22 cellular contexts compared by ENCODE assay signal in the genomic region with DNA sequence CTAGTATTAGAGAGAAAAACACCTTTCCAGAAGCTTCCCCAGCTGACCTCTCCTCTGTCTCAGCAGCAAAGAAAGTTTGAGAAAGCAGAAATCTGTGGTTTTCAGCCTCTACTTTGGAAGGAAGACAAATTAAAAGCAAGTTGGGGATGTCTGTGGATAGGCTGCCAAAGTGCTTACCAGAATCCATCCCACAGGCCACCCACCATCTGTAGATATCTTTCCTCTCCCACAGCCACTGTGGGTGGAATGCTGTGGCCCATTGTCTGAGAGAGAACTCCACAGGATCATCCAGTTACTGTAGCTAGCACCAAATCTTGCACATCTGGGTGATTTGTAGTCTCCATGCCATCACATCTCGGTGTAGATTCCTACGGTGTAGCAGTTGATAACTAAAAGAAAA.
"Had no signal": no experiment of that assay in that cellular context is flagged by ENCODE, and none has a peak within 500 bp of the region (broad histone marks: within the 10 kb centered on the region; RNA-seq: fewer than 3 reads in every experiment).

No MANE protein-coding gene starts in this region.

- H3K27ac ChIP-seq: epithelial cell of prostate, esophagus squamous epithelium, hepatocyte, psoas muscle, stomach, thoracic aorta, transverse colon had no signal

- H2AFZ ChIP-seq: hepatocyte had no signal

- H3K36me3 ChIP-seq: esophagus squamous epithelium, stomach, thoracic aorta, transverse colon had no signal

- H3K27me3 ChIP-seq: esophagus squamous epithelium, hepatocyte, stomach, transverse colon had no signal

- DNase-seq: effector memory CD4-positive, alpha-beta T cell; esophagus squamous epithelium; foreskin melanocyte; head of caudate nucleus; left colon; left ventricle myocardium superior; mesenchymal stem cell; midbrain; naive B cell; occipital lobe; psoas muscle; retina; stimulated activated CD4-positive, alpha-beta T cell treated with anti-CD3 and anti-CD28 coated beads, Interleukin-2, amount 100 ng/mL, for 24 hours; stimulated activated naive CD4-positive, alpha-beta T cell; stomach; substantia nigra; transverse colon had no signal

- H3K9me3 ChIP-seq: esophagus squamous epithelium, psoas muscle, stomach, thoracic aorta, transverse colon had no signal

- H3K4me3 ChIP-seq: esophagus squamous epithelium, hepatocyte, lung, psoas muscle, stomach, thoracic aorta, transverse colon had no signal

- H3K79me2 ChIP-seq: hepatocyte had no signal

- ATAC-seq: left colon, left ventricle myocardium superior, sciatic nerve had no signal

- H3K4me1 ChIP-seq: esophagus squamous epithelium, psoas muscle, stomach, transverse colon had no signal

- H3K4me2 ChIP-seq: hepatocyte had no signal
